ENCODE assay signal across 20 cellular contexts in genomic region chr6:86723131-86723530, GRCh38.
DNase-seq lines count a peak whose midpoint lies in the region; ATAC-seq and TF ChIP-seq lines count a peak whose summit lies in the region.
"Had no signal": no experiment of that assay in that cellular context is flagged by ENCODE, and none has a peak within 500 bp of the region (broad histone marks: within the 10 kb centered on the region; RNA-seq: fewer than 3 reads in every experiment).

No MANE protein-coding gene starts in this region.

- BruUV-seq in PC-3 (replicated peaks; lab: Mats Ljungman, UMichigan), result no TSS peak

- H2AK5ac ChIP-seq in mesendoderm (ENCODE audit: low read length), result no peak overlapping the region

- H3K9me2 ChIP-seq in PC-3 (replicated peaks; ENCODE audit: low read length), result no peaks in the 10 kb centered on the region
- H3K9me2 ChIP-seq: SK-N-SH had no signal

- H4K20me1 ChIP-seq in PC-3 (ENCODE audit: low read length), result no peaks in the 10 kb centered on the region

- no peak overlapping the region for H2BK15ac ChIP-seq in mesendoderm (replicated peaks; ENCODE audit: low read depth)

- peak overlapping the region; percentile 24 for H3K27ac Mint-ChIP-seq in type B pancreatic cell
- H3K27ac Mint-ChIP-seq: CD4-positive, CD25-positive, alpha-beta regulatory T cell had no signal

- H3K79me1 ChIP-seq in mesendoderm (ENCODE audit: low read length), result no peaks in the 10 kb centered on the region

- peak overlapping the region; percentile 5 for H3K4me3 Mint-ChIP-seq in type B pancreatic cell
- H3K4me3 Mint-ChIP-seq: CD4-positive, CD25-positive, alpha-beta regulatory T cell; IgD-negative memory B cell had no signal

- CTCF ChIA-PET in PC-3 (lab: Charles Lee), result no interaction called here

- no peak overlapping the region for H4K8ac ChIP-seq in mesendoderm (ENCODE audit: low read depth, low read length)

- intact Hi-C loops in PC-3 (cut with micrococcal nuclease) (no loop called here), body of pancreas (cut with DNase I) (no loop called here)

- H3K27me3 ChIP-seq in PC-3 (ENCODE audit: low read length), result no peaks in the 10 kb centered on the region
- no peaks in the 10 kb centered on the region for H3K27me3 ChIP-seq in body of pancreas
- H3K27me3 ChIP-seq in mesendoderm (ENCODE audit: insufficient read depth, low read length, poor library complexity), result no peaks in the 10 kb centered on the region

- H3K4me2 ChIP-seq in PC-3 (ENCODE audit: low read length) (peak overlapping the region; percentile 44), mesendoderm (ENCODE audit: low read length) (no peak overlapping the region)
- H3K4me2 ChIP-seq: SK-N-SH had no signal

- no peak overlapping the region for H3K27ac ChIP-seq in PC-3 (ENCODE audit: low read length)
- H3K27ac ChIP-seq in body of pancreas, result peak overlapping the region in 2 of 4 donors; percentile 44 to 63
- H3K27ac ChIP-seq in mesendoderm (ENCODE audit: low read depth, low read length), result peak overlapping the region; percentile 51

- H3K18ac ChIP-seq in mesendoderm (ENCODE audit: low read length), result peak overlapping the region; percentile 80

- H3K36me3 Mint-ChIP-seq in type B pancreatic cell, result no peaks in the 10 kb centered on the region
- H3K36me3 Mint-ChIP-seq: CD4-positive, CD25-positive, alpha-beta regulatory T cell; IgD-negative memory B cell had no signal

- peaks cover 10% of the 10 kb centered on the region for H3K4me1 Mint-ChIP-seq in type B pancreatic cell (ENCODE audit: unreplicated experiment)
- H3K4me1 Mint-ChIP-seq: CD4-positive, CD25-positive, alpha-beta regulatory T cell; IgD-negative memory B cell had no signal

- no peaks in the 10 kb centered on the region for H3K9me3 ChIP-seq in PC-3 (ENCODE audit: low read length)
- H3K9me3 ChIP-seq in body of pancreas, result no peaks in the 10 kb centered on the region
- H3K9me3 ChIP-seq: SK-N-SH had no signal

- no peak overlapping the region for H3K56ac ChIP-seq in mesendoderm (ENCODE audit: low read length)

- H2AFZ ChIP-seq in PC-3 (ENCODE audit: low read length), result no peak overlapping the region

- H4K5ac ChIP-seq in mesendoderm (ENCODE audit: low read length), result no peak overlapping the region

- H3K36me3 ChIP-seq in PC-3 (ENCODE audit: low read depth, low read length), result no peaks in the 10 kb centered on the region
- no peaks in the 10 kb centered on the region for H3K36me3 ChIP-seq in body of pancreas (replicated peaks in 1 of 2; ENCODE audit: insufficient read depth in 1 of 2, low read depth in 2 of 2)
- no peaks in the 10 kb centered on the region for H3K36me3 ChIP-seq in mesendoderm (ENCODE audit: control insufficient read depth, insufficient read depth, low read length)

- H3K4me1 ChIP-seq in PC-3 (ENCODE audit: insufficient read depth, low read length) (no peaks in the 10 kb centered on the region; the same call in 1 of the 2 replicates), body of pancreas (no peaks in the 10 kb centered on the region), mesendoderm (ENCODE audit: control insufficient read depth, low read depth, low read length) (peaks cover 3% of the 10 kb centered on the region)

- no peak overlapping the region for H2BK120ac ChIP-seq in mesendoderm (ENCODE audit: low read depth, low read length)

- WGBS in body of pancreas, 2 donors, result 9 to 18% methylated on average over 3 of the region's 3 CpGs
- WGBS in mesendoderm (ENCODE audit: extremely low coverage, insufficient coverage, low lambda C conversion rate), result no CpG with 5 or more reads among the region's 3 CpGs

- H3K9ac ChIP-seq in PC-3 (ENCODE audit: low read length) (no peak overlapping the region), mesendoderm (ENCODE audit: low read length) (no peak overlapping the region)
- H3K9ac ChIP-seq: SK-N-SH had no signal

- H3K23ac ChIP-seq in mesendoderm (ENCODE audit: low read length), result no peak overlapping the region

- H3K27me3 Mint-ChIP-seq in type B pancreatic cell, result no peaks in the 10 kb centered on the region
- H3K27me3 Mint-ChIP-seq: CD4-positive, CD25-positive, alpha-beta regulatory T cell had no signal

- no peak for TF ChIP-seq CTCF in PC-3 (conservative IDR thresholded peaks at IDR 0.05; ENCODE audit: low read depth, low read length)
- TF ChIP-seq CTCF in body of pancreas (IDR thresholded peaks at IDR 0.05), result no peak
- no peak for TF ChIP-seq CTCF in type B pancreatic cell (conservative IDR thresholded peaks at IDR 0.05)

- no peak overlapping the region for H2BK5ac ChIP-seq in mesendoderm (ENCODE audit: low read length)

- no peaks in the 10 kb centered on the region for H3K79me2 ChIP-seq in PC-3 (ENCODE audit: low read length)
- H3K79me2 ChIP-seq in mesendoderm (ENCODE audit: control insufficient read depth, insufficient read depth, low read length), result no peaks in the 10 kb centered on the region

- peaks cover 4% of the 10 kb centered on the region for H3K9me3 Mint-ChIP-seq in type B pancreatic cell

- H3F3A ChIP-seq in PC-3 (ENCODE audit: low read length, unreplicated experiment), result no peaks in the 10 kb centered on the region

- no peak for ATAC-seq in PC-3
- peak; percentile 24 for ATAC-seq in body of pancreas

- DNase-seq in PC-3 (peak; percentile 14), body of pancreas (no peak), mesendoderm (no peak), type B pancreatic cell (ENCODE audit: extremely low spot score, unreplicated experiment) (no peak), NCI-H187 treated with DMSO at 0.1 percent for 48 hours (lab: John Stamatoyannopoulos, UW) (no peak), RPMI8226 (no peak)
- DNase-seq in stimulated activated CD4-positive, alpha-beta T cell treated with anti-CD3 and anti-CD28 coated beads, Interleukin-12 subunit alpha, Interleukin-12 subunit beta, amount 100 ng/mL, for 4 hours, result no peak
- DNase-seq: CD4-positive, CD25-positive, alpha-beta regulatory T cell; DMS 273 treated with DMSO at 0.1 percent for 48 hours; DND-41; H7; MV-4-11; NCI-H1105 treated with DMSO at 0.1 percent for 48 hours; NCI-H2081; NCI-H2171 treated with DMSO at 0.1 percent for 48 hours; NCI-H524 treated with DMSO at 0.1 percent for 48 hours; NCI-H82; SHP77 treated with DMSO at 0.1 percent for 48 hours; SK-N-SH had no signal

- TF ChIP-seq POLR2A in body of pancreas (IDR thresholded peaks at IDR 0.05), result no peak

- no peak overlapping the region for H3K4ac ChIP-seq in mesendoderm (ENCODE audit: low read depth, low read length)

- no peak overlapping the region for H3K4me3 ChIP-seq in PC-3 (ENCODE audit: low read length)
- H3K4me3 ChIP-seq in body of pancreas, result no peak overlapping the region
- no peak overlapping the region for H3K4me3 ChIP-seq in mesendoderm (ENCODE audit: low read length)

- POLR2A ChIA-PET in PC-3 (lab: Charles Lee; ENCODE audit: unreplicated experiment), result no interaction called here
